In the genomic region with DNA sequence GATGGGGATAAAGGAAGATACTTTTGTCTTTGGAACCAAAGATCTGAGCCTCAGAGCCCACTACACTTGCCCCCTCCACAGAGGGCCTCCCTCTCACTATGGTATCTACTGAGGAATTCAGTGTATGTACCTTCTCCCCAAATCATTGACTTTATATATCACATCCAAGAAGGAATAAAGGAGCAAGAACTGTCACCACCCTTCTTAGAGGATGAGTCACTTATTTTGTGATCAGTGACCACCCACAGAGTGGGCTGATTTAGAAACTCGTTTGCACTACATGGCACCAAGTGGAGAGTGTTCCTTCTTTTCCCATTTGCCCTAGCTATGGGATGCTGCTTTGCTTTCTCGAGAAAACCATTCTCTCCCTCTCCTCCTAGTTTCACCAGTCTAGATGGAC, we compare ENCODE assay signal across 12 cellular contexts. TPM values are rescaled to one million over a fixed set of nuclear protein-coding genes. Genes with fewer than 3 reads are reported as not detected.
DNase-seq lines count a peak whose midpoint lies in the region; ATAC-seq, FAIRE-seq and TF ChIP-seq lines count a peak whose summit lies in the region.
"Had no signal": no experiment of that assay in that cellular context is flagged by ENCODE, and none has a peak within 500 bp of the region (broad histone marks: within the 10 kb centered on the region; RNA-seq: fewer than 3 reads in every experiment).

No MANE protein-coding gene starts in this region.

- peak overlapping the region; percentile 42 for H3K4me3 ChIP-seq in OCI-LY1 (ENCODE audit: low read depth, low read length, poor library complexity, severe bottlenecking)
- H3K4me3 ChIP-seq in K562 = no peak overlapping the region
- H3K4me3 ChIP-seq in kidney (ENCODE audit: low read length in 2 of 2) = no peak overlapping the region

- H3K9me2 ChIP-seq in OCI-LY1 (ENCODE audit: low read depth, low read length) = no peaks in the 10 kb centered on the region

- H3K4me1 Mint-ChIP-seq in activated T-cell treated with anti-CD3 and anti-CD28 coated beads, Interleukin-2, amount 50 U/mL, for 24 hours (ENCODE audit: low read depth) = peaks cover 89% of the 10 kb centered on the region
- H3K4me1 Mint-ChIP-seq in stimulated activated memory B cell treated with anti-CD40 and anti-IgM and Interleukin-4, amounts not matched to agents 10 μg/mL and 1 μg/mL and 100 μg/mL, for 72 hours = peaks cover 87% of the 10 kb centered on the region

- H4K20me1 ChIP-seq in OCI-LY1 (ENCODE audit: insufficient read depth, low read length) (0 out of 2 replicates have a peak, but pooled peaks cover 5% of the 10 kb centered on the region), K562 (replicated peaks; ENCODE audit: control insufficient read depth, insufficient read depth, low read length) (no peaks in the 10 kb centered on the region)

- no peak for TF ChIP-seq CTCF in OCI-LY1 (IDR thresholded peaks at IDR 0.05; ENCODE audit: low read length)
- no peak for TF ChIP-seq CTCF in K562 (IDR thresholded peaks at IDR 0.05 in 2 of 3, conservative IDR thresholded peaks at IDR 0.05 in 1 of 3; ENCODE audit: insufficient read depth in 2 of 3, low read depth in 1 of 3, low read length in 3 of 3)
- no peak for TF ChIP-seq CTCF in kidney (IDR thresholded peaks at IDR 0.05; ENCODE audit: borderline replicate concordance, extremely low read depth, insufficient read depth)

- in situ Hi-C loops in K562 (cut with MboI) = no loop called here

- no peaks in the 10 kb centered on the region for H3K9me3 Mint-ChIP-seq in activated T-cell treated with anti-CD3 and anti-CD28 coated beads, Interleukin-2, amount 50 U/mL, for 24 hours
- H3K9me3 Mint-ChIP-seq in stimulated activated memory B cell treated with anti-CD40 and anti-IgM and Interleukin-4, amounts not matched to agents 10 μg/mL and 1 μg/mL and 100 μg/mL, for 72 hours = peaks cover 6% of the 10 kb centered on the region

- H3K27ac ChIP-seq in OCI-LY1 (ENCODE audit: low read depth, low read length, poor library complexity, severe bottlenecking) (peak overlapping the region; percentile 98), K562 (ENCODE audit: extremely low read depth, low read depth, low read length) (no peak overlapping the region), kidney (ENCODE audit: low read depth in 2 of 2, low read length in 2 of 2) (no peak overlapping the region)

- no peak for TF ChIP-seq POLR2A in K562 (conservative IDR thresholded peaks at IDR 0.05)

- H3K9me3 ChIP-seq in OCI-LY1 (ENCODE audit: low read length) (peaks cover 3% of the 10 kb centered on the region), K562 (replicated peaks; ENCODE audit: control insufficient read depth, insufficient read depth, low read depth, low read length) (no peaks in the 10 kb centered on the region), kidney (ENCODE audit: control insufficient read depth in 1 of 2, low read length in 2 of 2) (no peaks in the 10 kb centered on the region)

- peak overlapping the region; percentile 49 for H3K4me3 Mint-ChIP-seq in activated T-cell treated with anti-CD3 and anti-CD28 coated beads, Interleukin-2, amount 50 U/mL, for 24 hours
- H3K4me3 Mint-ChIP-seq in stimulated activated memory B cell treated with anti-CD40 and anti-IgM and Interleukin-4, amounts not matched to agents 10 μg/mL and 1 μg/mL and 100 μg/mL, for 72 hours = peak overlapping the region; percentile 71

- TF ChIP-seq RAD21 in K562 (CRISPR knock-in tag; conservative IDR thresholded peaks at IDR 0.05 in 1 of 2, IDR thresholded peaks at IDR 0.05 in 1 of 2) = no peak

- no peaks in the 10 kb centered on the region for H3K27me3 ChIP-seq in OCI-LY1 (ENCODE audit: insufficient read depth, low read length)
- no peaks in the 10 kb centered on the region for H3K27me3 ChIP-seq in K562 (ENCODE audit: control insufficient read depth in 2 of 2, insufficient read depth in 2 of 2, low read length in 2 of 2)

- POLR2A ChIA-PET in K562 (lab: Yijun Ruan, JAX) = interaction anchor here (1.2 to 1.4 kb wide), 3 partner anchors 10 to 61 kb away, joined by 3 to 4 read pairs (median 3); a partner anchor contains a TSS

- CTCF ChIA-PET in K562 (lab: Yijun Ruan, JAX; ENCODE audit: low intra/inter-chr PET ratio) = no interaction called here

- H3K27me3 Mint-ChIP-seq in activated T-cell treated with anti-CD3 and anti-CD28 coated beads, Interleukin-2, amount 50 U/mL, for 24 hours = no peaks in the 10 kb centered on the region
- no peaks in the 10 kb centered on the region for H3K27me3 Mint-ChIP-seq in stimulated activated memory B cell treated with anti-CD40 and anti-IgM and Interleukin-4, amounts not matched to agents 10 μg/mL and 1 μg/mL and 100 μg/mL, for 72 hours

- H3K9ac ChIP-seq in OCI-LY1 (ENCODE audit: low read length) (peak overlapping the region; percentile 23; the same call in 1 of the 2 replicates), K562 (ENCODE audit: insufficient read depth in 1 of 2, low read depth in 2 of 2, low read length in 2 of 2) (no peak overlapping the region), kidney (ENCODE audit: low read length in 2 of 2) (no peak overlapping the region)

- no peak for DNase-seq in activated T-cell treated with anti-CD3 and anti-CD28 coated beads, Interleukin-2, amount 50 U/mL, for 24 hours
- DNase-seq in activated T-cell treated with anti-CD3 and anti-CD28 coated beads, Interleukin-2, amount 50 U/mL, for 48 hours = no peak
- DNase-seq in K562 (ENCODE audit: extremely low read depth in 1 of 4, low spot score in 3 of 4) (no peak), epidermal melanocyte (ENCODE audit: insufficient read length, low spot score) (no peak), kidney (no peak)
- DNase-seq: DMS53, NCI-H1105 treated with DMSO at 0.1 percent for 48 hours, NCI-H226, trophoblast cell had no signal

- H3F3A ChIP-seq in OCI-LY1 (ENCODE audit: insufficient read depth, low read length) = peaks cover 20% of the 10 kb centered on the region

- H3K4me1 ChIP-seq in OCI-LY1 (ENCODE audit: insufficient read depth, low read length, severe bottlenecking) = peaks cover 70% of the 10 kb centered on the region
- H3K4me1 ChIP-seq in K562 (replicated peaks in 1 of 2; ENCODE audit: control insufficient read depth in 2 of 2, insufficient read depth in 2 of 2, low read length in 2 of 2) = peaks cover 0 to 3% of the 10 kb centered on the region in 2 experiments; a peak in 3 of 5 replicates
- peaks cover 22 to 26% of the 10 kb centered on the region in 2 donors for H3K4me1 ChIP-seq in kidney (ENCODE audit: control insufficient read depth in 1 of 2, insufficient read depth in 1 of 2, low read depth in 1 of 2, low read length in 2 of 2)

- 6% methylated on average over 2 of the region's 2 CpGs for WGBS in K562 (ENCODE audit: insufficient coverage, low coverage, missing lambda C conversion rate)

- intact Hi-C loops in K562 (cut with micrococcal nuclease) = loop anchor here (10.0 kb wide), 1 partner anchor 661 kb away; a partner anchor contains a TSS
- intact Hi-C loops in kidney (cut with DNase I) = no loop called here

- no peaks in the 10 kb centered on the region for H3K9me1 ChIP-seq in K562 (ENCODE audit: control insufficient read depth, insufficient read depth, low read length)

- H3K36me3 Mint-ChIP-seq in activated T-cell treated with anti-CD3 and anti-CD28 coated beads, Interleukin-2, amount 50 U/mL, for 24 hours (ENCODE audit: low read depth) = peaks cover 88% of the 10 kb centered on the region
- peaks cover 42% of the 10 kb centered on the region for H3K36me3 Mint-ChIP-seq in stimulated activated memory B cell treated with anti-CD40 and anti-IgM and Interleukin-4, amounts not matched to agents 10 μg/mL and 1 μg/mL and 100 μg/mL, for 72 hours

- H3K36me3 ChIP-seq in OCI-LY1 (ENCODE audit: insufficient read depth, low read length) = peaks cover 72% of the 10 kb centered on the region
- no peaks in the 10 kb centered on the region for H3K36me3 ChIP-seq in K562 (ENCODE audit: control insufficient read depth, insufficient read depth, low read length)
- no peaks in the 10 kb centered on the region for H3K36me3 ChIP-seq in kidney (ENCODE audit: control insufficient read depth in 1 of 2, insufficient read depth in 2 of 2, low read length in 2 of 2)

- peak overlapping the region; percentile 93 for H3K27ac Mint-ChIP-seq in activated T-cell treated with anti-CD3 and anti-CD28 coated beads, Interleukin-2, amount 50 U/mL, for 24 hours
- peak overlapping the region; percentile 97 for H3K27ac Mint-ChIP-seq in stimulated activated memory B cell treated with anti-CD40 and anti-IgM and Interleukin-4, amounts not matched to agents 10 μg/mL and 1 μg/mL and 100 μg/mL, for 72 hours

- peak overlapping the region; percentile 52 for H3K4me2 ChIP-seq in OCI-LY1 (ENCODE audit: low read length)
- H3K4me2 ChIP-seq in K562 (ENCODE audit: insufficient read depth, low read length) = no peak overlapping the region

- H3K79me2 ChIP-seq in OCI-LY1 (ENCODE audit: insufficient read depth, low read length) = peaks cover 87% of the 10 kb centered on the region
- no peaks in the 10 kb centered on the region for H3K79me2 ChIP-seq in K562 (ENCODE audit: control insufficient read depth, insufficient read depth, low read length)

- TF ChIP-seq EP300 in K562 (IDR thresholded peaks at IDR 0.05; ENCODE audit: low read length) = no peak

- FAIRE-seq in K562 (lab: Jason Lieb, UNC) (no peak), kidney (lab: Jason Lieb, UNC) (no peak)

- no peak for ATAC-seq in K562
- no peak for ATAC-seq in stimulated activated memory B cell treated with anti-CD40 and anti-IgM and Interleukin-4, amounts not matched to agents 10 μg/mL and 1 μg/mL and 100 μg/mL, for 72 hours
- no peak for ATAC-seq in HG03095 (IDR thresholded peaks at IDR 0.05; ENCODE audit: unreplicated experiment)

- no peak overlapping the region for H2AFZ ChIP-seq in OCI-LY1 (ENCODE audit: low read length)
- peak overlapping the region; percentile 46; the same call in 1 of the 2 replicates for H2AFZ ChIP-seq in K562 (ENCODE audit: low read depth, low read length)

- no TSS peak for BruUV-seq in K562 (replicated peaks; lab: Mats Ljungman, UMichigan)

RNA-seq across cellular contexts. Expression of a gene that starts 5.7 kb away (rescaled TPM):
- 3.9 and 7.3 TPM in 2 replicates for total RNA-seq in K562 (2011; cell fraction: chromatin; rRNA removed; ENCODE audit: low replicate concordance)
- 2.2 and 3.9 TPM in 2 replicates for total RNA-seq in K562 (2011; cell fraction: nucleolus; rRNA removed)
- 4.3 and 6.5 TPM in 2 replicates for total RNA-seq in K562 (2011; cell fraction: nucleoplasm; rRNA removed)
- total RNA-seq in K562 (2014; rRNA removed) (6.6 and 8.6 TPM in 2 replicates), K562 (2014; rRNA removed; fragmentation: Illumina TruSeq; extraction: Trizol) (8.4 and 8.6 TPM in 2 replicates), K562 (2015; rRNA removed; fragmentation: Illumina TruSeq; extraction: Trizol) (5.2 and 6.7 TPM in 2 replicates), K562 (2021) (5.7 and 6.1 TPM in 2 replicates), kidney (50.3 TPM)
- polyA plus RNA-seq in K562 (2011; rRNA removed) (5.1 and 6.3 TPM in 2 replicates), K562 (2014; fragmentation: Illumina TruSeq; extraction: Trizol) (6.3 and 6.6 TPM in 2 replicates), K562 (2014; fragmentation: Nextera tagmentation; extraction: Ambion mirVana) (1 to 10 TPM; 3.9 to 4.2 TPM), K562 (2014; rRNA removed) (7.2 and 8.5 TPM in 2 replicates), kidney (ENCODE audit: insufficient read depth, low read depth, low replicate concordance) (37.7 TPM)
- polyA plus RNA-seq in K562 (2011; cell fraction: cytosol; rRNA removed) = 1.8 and 4.2 TPM in 2 replicates
- polyA plus RNA-seq in K562 (2011; cell fraction: nucleus; rRNA removed) = 4.3 and 6.7 TPM in 2 replicates
- polyA plus RNA-seq in K562 (2012) = 5.5 and 18.3 TPM in 2 replicates
- polyA minus RNA-seq in K562 (2011; rRNA and poly(A)+ RNA removed) = 3.7 and 3.8 TPM in 2 replicates
- 3.5 TPM in 1 of 2 replicates, not detected in the other for polyA minus RNA-seq in K562 (2011; cell fraction: cytosol; rRNA and poly(A)+ RNA removed)
- polyA minus RNA-seq in K562 (2011; cell fraction: nucleus; rRNA and poly(A)+ RNA removed) = 2.3 and 7.2 TPM in 2 replicates
